8 cellular contexts compared by ENCODE assay signal in the genomic region with DNA sequence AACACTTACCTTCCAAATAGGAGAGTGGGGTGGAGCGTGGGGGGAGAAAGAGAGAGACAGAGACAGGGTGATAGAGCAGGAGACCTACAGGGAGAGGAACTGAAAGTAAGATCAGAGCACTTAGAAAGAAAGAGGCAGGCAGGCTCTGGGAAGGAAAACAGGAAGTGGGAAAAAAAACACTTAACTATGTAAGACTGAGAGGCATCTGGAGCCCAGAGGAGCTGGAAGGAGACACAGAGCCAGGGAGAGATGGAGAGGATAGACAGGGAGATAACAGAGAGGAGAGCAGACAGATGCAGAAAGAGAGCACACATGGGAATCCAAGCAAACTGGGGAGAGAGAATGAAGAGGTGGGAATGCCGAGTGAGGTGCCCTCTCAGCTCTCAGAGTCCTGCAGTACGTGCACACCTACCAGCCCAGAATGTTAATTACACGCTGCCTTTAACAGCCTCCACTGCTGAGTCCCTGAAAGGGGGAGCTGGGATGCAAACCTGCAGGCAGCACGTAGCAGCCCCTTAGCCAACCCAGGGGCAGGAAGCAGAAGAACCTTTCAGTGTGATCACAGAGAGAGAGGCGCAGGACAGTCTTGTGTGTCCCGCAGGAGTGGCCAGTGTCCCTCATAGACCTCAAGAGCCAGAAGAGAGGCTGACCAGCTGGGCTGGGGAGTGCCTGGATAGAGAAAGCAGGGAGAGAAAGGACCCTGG.
DNase-seq lines count a peak whose midpoint lies in the region; ATAC-seq and TF ChIP-seq lines count a peak whose summit lies in the region.

No MANE protein-coding gene starts in this region.

- peak overlapping the region; percentile 2 for H3K27ac Mint-ChIP-seq in dendritic cell treated with granulocyte-macrophage colony-stimulating factor and Interleukin-4, amounts not matched to agents 40 ng/mL and 50 ng/mL, for 4 days

- H3K4me3 ChIP-seq in neural cell (ENCODE audit: low read length) (no peak overlapping the region), H7 (ENCODE audit: insufficient read depth, low read depth, low read length) (no peak overlapping the region)

- H3K4me2 ChIP-seq in neural cell (ENCODE audit: low read length): no peak overlapping the region

- H3K27me3 Mint-ChIP-seq in dendritic cell treated with granulocyte-macrophage colony-stimulating factor and Interleukin-4, amounts not matched to agents 40 ng/mL and 50 ng/mL, for 4 days: peaks cover 23% of the 10 kb centered on the region

- DNase-seq in EL (peak; percentile 66), NCI-H2227 (lab: John Stamatoyannopoulos, UW; ENCODE audit: unreplicated experiment) (peak; percentile 62), H7 (no peak), NCI-H1694 treated with DMSO at 0.1 percent for 48 hours (lab: John Stamatoyannopoulos, UW) (no peak)
- DNase-seq in stimulated activated naive CD4-positive, alpha-beta T cell treated with Interleukin-2 at 50 U/mL for 16 hours (lab: John Stamatoyannopoulos, UW): no peak

- H4K20me1 ChIP-seq in neural cell (ENCODE audit: insufficient read depth): no peaks in the 10 kb centered on the region

- ATAC-seq in GM21619 (IDR thresholded peaks at IDR 0.05; ENCODE audit: unreplicated experiment): peak; percentile 69

- H3K9me2 ChIP-seq in neural cell (ENCODE audit: insufficient read depth, low read length): no peaks in the 10 kb centered on the region

- no peaks in the 10 kb centered on the region for H3K9me3 ChIP-seq in neural cell (ENCODE audit: low read length)

- no peaks in the 10 kb centered on the region for H3F3A ChIP-seq in neural cell (ENCODE audit: insufficient read depth, low read length, poor library complexity, severe bottlenecking)

- H3K4me3 Mint-ChIP-seq in dendritic cell treated with granulocyte-macrophage colony-stimulating factor and Interleukin-4, amounts not matched to agents 40 ng/mL and 50 ng/mL, for 4 days: peak overlapping the region; percentile 25

- no peak for TF ChIP-seq EP300 in neural cell (conservative IDR thresholded peaks at IDR 0.05; ENCODE audit: poor library complexity, severe bottlenecking)

- no peaks in the 10 kb centered on the region for H3K79me2 ChIP-seq in neural cell (replicated peaks; ENCODE audit: insufficient read depth, low read length)

- H3K9me3 Mint-ChIP-seq in dendritic cell treated with granulocyte-macrophage colony-stimulating factor and Interleukin-4, amounts not matched to agents 40 ng/mL and 50 ng/mL, for 4 days: no peaks in the 10 kb centered on the region

- H3K36me3 ChIP-seq in neural cell (ENCODE audit: insufficient read depth, low read length): no peaks in the 10 kb centered on the region
- H3K36me3 ChIP-seq in H7 (replicated peaks; ENCODE audit: control insufficient read depth, insufficient read depth, low read length): no peaks in the 10 kb centered on the region

- peaks cover 59% of the 10 kb centered on the region for H3K4me1 Mint-ChIP-seq in dendritic cell treated with granulocyte-macrophage colony-stimulating factor and Interleukin-4, amounts not matched to agents 40 ng/mL and 50 ng/mL, for 4 days (ENCODE audit: low read depth)

- no peak overlapping the region for H3K9ac ChIP-seq in neural cell (ENCODE audit: low read length)

- TF ChIP-seq RAD21 in neural cell (conservative IDR thresholded peaks at IDR 0.05): no peak

- H3K27me3 ChIP-seq in neural cell (ENCODE audit: insufficient read depth, low read depth, low read length): no peaks in the 10 kb centered on the region
- no peaks in the 10 kb centered on the region; the same call in 1 of the 2 replicates for H3K27me3 ChIP-seq in H7 (ENCODE audit: control insufficient read depth, insufficient read depth, low read length)

- no peak for TF ChIP-seq CTCF in neural cell (IDR thresholded peaks at IDR 0.05; ENCODE audit: poor library complexity, severe bottlenecking)

- no peak overlapping the region for H3K27ac ChIP-seq in neural cell (ENCODE audit: low read length)

- H2AFZ ChIP-seq in neural cell (ENCODE audit: low read depth, low read length): peak overlapping the region; percentile 16

- no peaks in the 10 kb centered on the region for H3K36me3 Mint-ChIP-seq in dendritic cell treated with granulocyte-macrophage colony-stimulating factor and Interleukin-4, amounts not matched to agents 40 ng/mL and 50 ng/mL, for 4 days (ENCODE audit: low read depth)

- intact Hi-C loops in dendritic cell treated with granulocyte-macrophage colony-stimulating factor and Interleukin-4, amounts not matched to agents 40 ng/mL and 50 ng/mL, for 4 days (cut with micrococcal nuclease): no loop called here

TF ChIP-seq in neural cell, 6 proteins besides CTCF, POLR2A, EP300 and RAD21:
- TF ChIP-seq TAF1 (IDR thresholded peaks at IDR 0.05; ENCODE audit: low read depth) (no peak), MXI1 (conservative IDR thresholded peaks at IDR 0.05; ENCODE audit: poor library complexity, severe bottlenecking) (no peak)
TF ChIP-seq in neural cell: peak in this region for 0.

Comparison
In these comparisons a context has a peak if more than half of its experiments do, and no peak if none do; other contexts are left out.
1. DNase-seq: peak in EL (single experiment) and NCI-H2227 (single experiment); none in H7 (single experiment), stimulated activated naive CD4-positive, alpha-beta T cell treated with Interleukin-2 at 50 U/mL for 16 hours (single experiment) and NCI-H1694 treated with DMSO at 0.1 percent for 48 hours (single experiment).